ENCODE assay signal across 8 cellular contexts in the genomic region with DNA sequence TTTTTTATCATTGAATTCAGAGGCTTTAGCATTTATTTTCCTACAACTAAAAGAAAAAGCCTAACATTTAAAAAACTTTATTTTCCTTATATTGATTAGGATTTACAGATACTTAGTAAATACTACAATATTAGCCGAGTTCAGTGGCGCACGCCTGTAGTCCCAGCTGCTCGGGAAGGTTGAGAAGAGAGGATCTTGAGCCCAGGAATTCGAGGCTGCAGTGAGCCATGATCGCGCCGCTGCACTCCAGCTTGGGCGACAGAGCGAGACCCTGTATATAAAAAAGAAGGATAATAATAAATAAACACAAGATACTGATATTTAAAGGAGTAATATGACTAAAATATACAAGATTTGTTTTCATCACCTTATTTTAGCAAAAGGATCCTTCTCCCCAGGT. TPM values are rescaled to one million over a fixed set of nuclear protein-coding genes. Genes with fewer than 3 reads are reported as not detected.
A peak's percentile ranks its signal among the peaks of the same experiment; 100 is the strongest.
DNase-seq lines count a peak whose midpoint lies in the region; ATAC-seq and TF ChIP-seq lines count a peak whose summit lies in the region.

No MANE protein-coding gene starts in this region.

- H3K9me3 ChIP-seq in thyroid gland, result no peaks in the 10 kb centered on the region

- H3K36me3 ChIP-seq in kidney epithelial cell (ENCODE audit: control insufficient read depth, insufficient read depth, low read length), result no peaks in the 10 kb centered on the region
- no peaks in the 10 kb centered on the region for H3K36me3 ChIP-seq in thyroid gland

- WGBS in thyroid gland, 2 donors, result 5 to 9% methylated on average over 10 of the region's 10 CpGs

- TF ChIP-seq CTCF in kidney epithelial cell (IDR thresholded peaks at IDR 0.05; ENCODE audit: insufficient read depth, low read length, poor library complexity, severe bottlenecking) (no peak), thyroid gland (IDR thresholded peaks at IDR 0.05) (no peak)

- H3K4me1 ChIP-seq in thyroid gland, result no peaks in the 10 kb centered on the region

- DNase-seq in activated CD4-positive, alpha-beta T cell treated with anti-CD3 and anti-CD28 coated beads, Interleukin-2, amount 10 ng/mL, durations not matched to agents 24 days and 14 days, result no peak
- no peak for DNase-seq in activated CD4-positive, alpha-beta T cell treated with anti-CD3 and anti-CD28 coated beads, Interleukin-2, amount 50 U/mL, for 48 hours
- DNase-seq in kidney epithelial cell (ENCODE audit: low read depth) (no peak), thyroid gland (peak; percentile 21 to 33), OCI-M2 (lab: John Stamatoyannopoulos, UW; ENCODE audit: unreplicated experiment) (no peak)
- DNase-seq in stimulated activated naive CD4-positive, alpha-beta T cell treated with Interleukin-2 at 50 U/mL for 16 hours (lab: John Stamatoyannopoulos, UW), result no peak

- H3K27me3 ChIP-seq in kidney epithelial cell (ENCODE audit: control insufficient read depth, insufficient read depth, low read length) (no peaks in the 10 kb centered on the region), thyroid gland (no peaks in the 10 kb centered on the region)

- no peak for TF ChIP-seq POLR2A in thyroid gland (IDR thresholded peaks at IDR 0.05)

- H3K27ac Mint-ChIP-seq in activated CD4-positive, alpha-beta T cell treated with anti-CD3 and anti-CD28 coated beads, Interleukin-2, amount 10 ng/mL, durations not matched to agents 24 days and 14 days, result no peak overlapping the region
- peak overlapping the region; percentile 95 for H3K27ac Mint-ChIP-seq in activated naive CD8-positive, alpha-beta T cell

- intact Hi-C loops in activated CD4-positive, alpha-beta T cell treated with anti-CD3 and anti-CD28 coated beads, Interleukin-2, amount 10 ng/mL, durations not matched to agents 24 days and 14 days (cut with micrococcal nuclease), result loop anchor here (1.0 kb wide), 2 partner anchors 18 to 62 kb away; a partner anchor contains a TSS
- intact Hi-C loops in thyroid gland (cut with DNase I), result no loop called here

- no peaks in the 10 kb centered on the region for H3K27me3 Mint-ChIP-seq in activated CD4-positive, alpha-beta T cell treated with anti-CD3 and anti-CD28 coated beads, Interleukin-2, amount 10 ng/mL, durations not matched to agents 24 days and 14 days
- H3K27me3 Mint-ChIP-seq in activated naive CD8-positive, alpha-beta T cell, result no peaks in the 10 kb centered on the region

- H3K4me3 Mint-ChIP-seq in activated CD4-positive, alpha-beta T cell treated with anti-CD3 and anti-CD28 coated beads, Interleukin-2, amount 10 ng/mL, durations not matched to agents 24 days and 14 days, result peak overlapping the region; percentile 99
- no peak overlapping the region for H3K4me3 Mint-ChIP-seq in activated naive CD8-positive, alpha-beta T cell

- H3K4me3 ChIP-seq in kidney epithelial cell (ENCODE audit: low read depth, low read length) (peak overlapping the region; percentile 44), thyroid gland (replicated peaks in 1 of 3) (peak overlapping the region in 2 of 3 donors; percentile 11 to 27)

- H3K4me1 Mint-ChIP-seq in activated CD4-positive, alpha-beta T cell treated with anti-CD3 and anti-CD28 coated beads, Interleukin-2, amount 10 ng/mL, durations not matched to agents 24 days and 14 days, result peaks cover 13% of the 10 kb centered on the region
- peaks cover 18% of the 10 kb centered on the region for H3K4me1 Mint-ChIP-seq in activated naive CD8-positive, alpha-beta T cell (ENCODE audit: low read depth)

- ATAC-seq in GM19452 (IDR thresholded peaks at IDR 0.05; ENCODE audit: unreplicated experiment), result no peak

- H3K36me3 Mint-ChIP-seq in activated CD4-positive, alpha-beta T cell treated with anti-CD3 and anti-CD28 coated beads, Interleukin-2, amount 10 ng/mL, durations not matched to agents 24 days and 14 days (ENCODE audit: low read depth), result peaks cover 16% of the 10 kb centered on the region
- no peaks in the 10 kb centered on the region for H3K36me3 Mint-ChIP-seq in activated naive CD8-positive, alpha-beta T cell

- no peaks in the 10 kb centered on the region for H3K9me3 Mint-ChIP-seq in activated CD4-positive, alpha-beta T cell treated with anti-CD3 and anti-CD28 coated beads, Interleukin-2, amount 10 ng/mL, durations not matched to agents 24 days and 14 days
- H3K9me3 Mint-ChIP-seq in activated naive CD8-positive, alpha-beta T cell (ENCODE audit: low read depth), result no peaks in the 10 kb centered on the region

- H3K27ac ChIP-seq in thyroid gland, result peak overlapping the region; percentile 48 to 67 (median 55)

RNA-seq across cellular contexts. Expression of a gene that starts 0.7 kb away (rescaled TPM):
- 12.4 and 12.6 TPM in 2 replicates for total RNA-seq in activated CD4-positive, alpha-beta T cell treated with anti-CD3 and anti-CD28 coated beads, Interleukin-2, amount 10 ng/mL, durations not matched to agents 24 days and 14 days
- 3.9 and 4.7 TPM in 2 replicates for total RNA-seq in kidney epithelial cell
- 1 to 10 TPM; 3.2 to 4.4 (median 3.9) TPM for total RNA-seq in thyroid gland

RNA-seq across cellular contexts. Expression of a gene that starts 18.1 kb away (rescaled TPM):
- total RNA-seq in activated CD4-positive, alpha-beta T cell treated with anti-CD3 and anti-CD28 coated beads, Interleukin-2, amount 10 ng/mL, durations not matched to agents 24 days and 14 days, result 25.2 and 26.7 TPM in 2 replicates
- total RNA-seq in kidney epithelial cell (22.0 and 25.1 TPM in 2 replicates), thyroid gland (10 to 100 TPM; 10.1 to 18.0 (median 14.9) TPM)

RNA-seq across cellular contexts. Expression of a gene that starts 18.2 kb away (rescaled TPM):
- total RNA-seq in activated CD4-positive, alpha-beta T cell treated with anti-CD3 and anti-CD28 coated beads, Interleukin-2, amount 10 ng/mL, durations not matched to agents 24 days and 14 days, result 75.1 and 79.0 TPM in 2 replicates
- total RNA-seq in kidney epithelial cell, result 48.9 and 60.8 TPM in 2 replicates
- total RNA-seq in thyroid gland, result 10 to 100 TPM; 36.2 to 80.0 (median 66.6) TPM

RNA-seq across cellular contexts. Expression of a gene that starts 42.2 kb away (rescaled TPM):
- not detected in 2 replicates for total RNA-seq in activated CD4-positive, alpha-beta T cell treated with anti-CD3 and anti-CD28 coated beads, Interleukin-2, amount 10 ng/mL, durations not matched to agents 24 days and 14 days
- total RNA-seq in kidney epithelial cell, result not detected in 2 replicates
- total RNA-seq in thyroid gland, result not detected

Comparison
In these comparisons a context has a peak if more than half of its experiments do, and no peak if none do; other contexts are left out.
1. DNase-seq: peak in thyroid gland (2 of 2); none in activated CD4-positive, alpha-beta T cell treated with anti-CD3 and anti-CD28 coated beads, Interleukin-2, amount 10 ng/mL, durations not matched to agents 24 days and 14 days (single experiment), activated CD4-positive, alpha-beta T cell treated with anti-CD3 and anti-CD28 coated beads, Interleukin-2, amount 50 U/mL, for 48 hours (0 of 2), kidney epithelial cell (single experiment), stimulated activated naive CD4-positive, alpha-beta T cell treated with Interleukin-2 at 50 U/mL for 16 hours (single experiment) and OCI-M2 (single experiment).